10 cellular contexts compared by ENCODE assay signal in the genomic region with DNA sequence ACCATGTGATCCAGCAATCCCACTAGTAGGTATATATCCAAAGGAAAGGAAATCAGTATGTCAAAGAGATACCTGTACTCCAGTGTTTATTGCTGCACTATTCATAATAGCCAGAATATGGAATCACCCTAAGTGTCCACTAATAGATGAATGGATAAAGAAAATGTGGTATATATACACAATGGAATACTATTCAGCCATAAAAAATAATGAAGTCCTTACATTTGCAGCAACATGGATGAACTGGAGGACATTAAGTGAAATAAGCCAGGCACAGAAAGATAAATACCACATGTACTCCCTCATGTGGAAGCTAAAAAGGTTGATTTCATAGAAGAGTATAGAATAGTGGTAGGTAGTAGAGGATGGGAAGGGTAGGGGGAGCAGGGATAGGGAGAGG.
"Had no signal": no experiment of that assay in that cellular context is flagged by ENCODE, and none has a peak within 500 bp of the region (broad histone marks: within the 10 kb centered on the region; RNA-seq: fewer than 3 reads in every experiment).

No MANE protein-coding gene starts in this region.

- H3K9me3 Mint-ChIP-seq: GM23338, H9, HFFc6 had no signal

- ATAC-seq: GM23338, K562 had no signal

- FAIRE-seq: H1, H54, HTR-8/SVneo, K562 had no signal

- H3K4me3 Mint-ChIP-seq: GM23338, H9, HFFc6 had no signal

- H3K4me3 ChIP-seq: GM23338, K562 had no signal

- DNase-seq: H9, HCEC 1CT, HFFc6, IMR-90, KG1 had no signal

- H3K4me1 Mint-ChIP-seq: GM23338, H9 had no signal

- H3K27ac Mint-ChIP-seq: GM23338, H9, HFFc6 had no signal
